ENCODE assay signal across 20 cellular contexts in the genomic region with DNA sequence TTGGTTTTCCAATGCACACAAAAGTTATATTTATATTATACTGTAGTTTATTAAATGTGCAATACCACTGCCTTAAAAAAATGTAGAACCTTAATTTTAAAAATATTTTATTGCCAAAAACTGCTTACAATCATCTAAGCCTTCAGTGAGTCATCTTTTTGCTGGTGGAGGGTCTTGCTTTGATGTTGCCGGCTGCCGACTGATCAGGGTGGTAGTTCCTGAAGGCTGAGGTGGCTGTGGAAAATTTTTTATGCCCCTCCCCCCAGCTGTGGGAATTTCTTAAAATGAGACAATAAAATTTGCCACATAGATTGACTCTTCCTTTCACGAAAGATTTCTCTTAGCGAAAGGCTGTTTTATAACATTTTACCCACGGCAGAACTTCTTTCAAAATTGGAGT.
A peak's percentile ranks its signal among the peaks of the same experiment; 100 is the strongest.
DNase-seq lines count a peak whose midpoint lies in the region; ATAC-seq, FAIRE-seq and TF ChIP-seq lines count a peak whose summit lies in the region.
"Had no signal": no experiment of that assay in that cellular context is flagged by ENCODE, and none has a peak within 500 bp of the region (broad histone marks: within the 10 kb centered on the region; RNA-seq: fewer than 3 reads in every experiment).

No MANE protein-coding gene starts in this region.

- no peak for FAIRE-seq in astrocyte (lab: Jason Lieb, UNC)
- FAIRE-seq: GM12892, GM18507 had no signal

- CTCF ChIA-PET in HEK293 (lab: Yijun Ruan, JAX) = no interaction called here

- H3K4me1 Mint-ChIP-seq in astrocyte (ENCODE audit: low read depth, unreplicated experiment) (peaks cover 54% of the 10 kb centered on the region), nephron (peaks cover 50% of the 10 kb centered on the region)

- POLR2A ChIA-PET in HEK293 (lab: Yijun Ruan, JAX) = no interaction called here

- DNase-seq in astrocyte (ENCODE audit: low read depth) (no peak), left lobe of liver (ENCODE audit: low spot score) (no peak), HuH-7 (ENCODE audit: low spot score) (no peak), SIG-M5 (lab: John Stamatoyannopoulos, UW) (no peak)
- DNase-seq: 8988T; CD4-positive, alpha-beta memory T cell; DMS153; DMS79; GDM1; GOT3; H7; IMR-90 had no signal

- H3K9ac ChIP-seq in astrocyte (ENCODE audit: low read length) = no peak overlapping the region
- H3K9ac ChIP-seq: BLaER1 had no signal

- H3K36me3 Mint-ChIP-seq in astrocyte (ENCODE audit: low read depth, unreplicated experiment) (peaks cover 17% of the 10 kb centered on the region), nephron (ENCODE audit: low read depth) (no peaks in the 10 kb centered on the region)
- H3K36me3 Mint-ChIP-seq: CD4-positive, alpha-beta memory T cell had no signal

- peak overlapping the region; percentile 77 for H3K27ac Mint-ChIP-seq in astrocyte (ENCODE audit: unreplicated experiment)
- H3K27ac Mint-ChIP-seq in nephron = peak overlapping the region; percentile 28 to 81 (median 64)

- peaks cover 14% of the 10 kb centered on the region for H4K20me1 ChIP-seq in astrocyte (ENCODE audit: insufficient read depth, low read length)
- H4K20me1 ChIP-seq: BLaER1 had no signal

- no peaks in the 10 kb centered on the region for H3K27me3 ChIP-seq in astrocyte (ENCODE audit: insufficient read depth, low read length)
- H3K27me3 ChIP-seq: BLaER1 had no signal

- no peak overlapping the region for H3K4me3 Mint-ChIP-seq in astrocyte (ENCODE audit: unreplicated experiment)
- no peak overlapping the region for H3K4me3 Mint-ChIP-seq in nephron
- H3K4me3 Mint-ChIP-seq: CD14-positive monocyte; CD4-positive, alpha-beta memory T cell had no signal

- H3K4me2 ChIP-seq in astrocyte (ENCODE audit: low read length) = peak overlapping the region; percentile 14
- H3K4me2 ChIP-seq: BLaER1 had no signal

- peaks cover 74% of the 10 kb centered on the region for H3K79me2 ChIP-seq in astrocyte (ENCODE audit: insufficient read depth, low read length)

- ATAC-seq in left lobe of liver = no peak

- H3K4me1 ChIP-seq in HEK293 (ENCODE audit: control insufficient read depth, insufficient read depth, low read length) (no peaks in the 10 kb centered on the region), astrocyte (ENCODE audit: insufficient read depth, low read length) (peaks cover 36% of the 10 kb centered on the region)
- H3K4me1 ChIP-seq: BLaER1 had no signal

- no peak overlapping the region for H3K27ac ChIP-seq in HEK293 (ENCODE audit: extremely low read depth, low read depth, low read length)
- H3K27ac ChIP-seq in astrocyte (ENCODE audit: low read depth, low read length) = no peak overlapping the region
- H3K27ac ChIP-seq in temporal lobe (ENCODE audit: low read depth, low read length) = peak overlapping the region; percentile 77
- H3K27ac ChIP-seq: BLaER1, HL-60 had no signal

- H3K4me3 ChIP-seq in HEK293 (ENCODE audit: low read depth, low read length) (no peak overlapping the region), astrocyte (ENCODE audit: insufficient read depth, low read depth, low read length) (no peak overlapping the region)
- H3K4me3 ChIP-seq: BLaER1 had no signal

- H3K36me3 ChIP-seq in HEK293 (ENCODE audit: control insufficient read depth in 2 of 2, insufficient read depth in 1 of 2, low read length in 2 of 2) (peaks cover 0 to 11% of the 10 kb centered on the region in 2 experiments; a peak in 2 of 3 replicates), astrocyte (ENCODE audit: insufficient read depth, low read length) (peaks cover 7% of the 10 kb centered on the region)
- H3K36me3 ChIP-seq: BLaER1 had no signal

- no peaks in the 10 kb centered on the region for H3K27me3 Mint-ChIP-seq in astrocyte (ENCODE audit: low read depth, unreplicated experiment)
- H3K27me3 Mint-ChIP-seq in nephron (ENCODE audit: low read depth) = peaks cover 7% of the 10 kb centered on the region

- H3K9me3 Mint-ChIP-seq in astrocyte (ENCODE audit: unreplicated experiment) (peaks cover 3% of the 10 kb centered on the region), nephron (no peaks in the 10 kb centered on the region)
- H3K9me3 Mint-ChIP-seq: CD14-positive monocyte; CD4-positive, alpha-beta memory T cell had no signal

- TF ChIP-seq CTCF in HEK293 (tag by site-specific recombination; IDR thresholded peaks at IDR 0.05) = no peak
- TF ChIP-seq CTCF in astrocyte (IDR thresholded peaks at IDR 0.05; ENCODE audit: insufficient read depth, low read depth, low read length) = no peak
- no peak for TF ChIP-seq CTCF in nephron (IDR thresholded peaks at IDR 0.05; ENCODE audit: unreplicated experiment in 3 of 3)

- H3K9me3 ChIP-seq in HEK293 (ENCODE audit: control insufficient read depth, insufficient read depth, low read depth, low read length) (no peaks in the 10 kb centered on the region), astrocyte (ENCODE audit: insufficient read depth, low read depth, low read length) (no peaks in the 10 kb centered on the region)
- H3K9me3 ChIP-seq: BLaER1 had no signal

- H2AFZ ChIP-seq in astrocyte (ENCODE audit: low read depth, low read length) = no peak overlapping the region

TF ChIP-seq in HEK293, 187 proteins besides CTCF, POLR2A, EP300 and RAD21:
- peak; percentile 80 for TF ChIP-seq TCF7L2 (IDR thresholded peaks at IDR 0.05; ENCODE audit: borderline replicate concordance, low read depth, low read length)
- TF ChIP-seq ZNF654 (tag by site-specific recombination; IDR thresholded peaks at IDR 0.05; ENCODE audit: low read depth) = no peak
TF ChIP-seq in HEK293: peak in this region for 1.
